Comparison of ENCODE assay signal across 8 cellular contexts in the genomic region with DNA sequence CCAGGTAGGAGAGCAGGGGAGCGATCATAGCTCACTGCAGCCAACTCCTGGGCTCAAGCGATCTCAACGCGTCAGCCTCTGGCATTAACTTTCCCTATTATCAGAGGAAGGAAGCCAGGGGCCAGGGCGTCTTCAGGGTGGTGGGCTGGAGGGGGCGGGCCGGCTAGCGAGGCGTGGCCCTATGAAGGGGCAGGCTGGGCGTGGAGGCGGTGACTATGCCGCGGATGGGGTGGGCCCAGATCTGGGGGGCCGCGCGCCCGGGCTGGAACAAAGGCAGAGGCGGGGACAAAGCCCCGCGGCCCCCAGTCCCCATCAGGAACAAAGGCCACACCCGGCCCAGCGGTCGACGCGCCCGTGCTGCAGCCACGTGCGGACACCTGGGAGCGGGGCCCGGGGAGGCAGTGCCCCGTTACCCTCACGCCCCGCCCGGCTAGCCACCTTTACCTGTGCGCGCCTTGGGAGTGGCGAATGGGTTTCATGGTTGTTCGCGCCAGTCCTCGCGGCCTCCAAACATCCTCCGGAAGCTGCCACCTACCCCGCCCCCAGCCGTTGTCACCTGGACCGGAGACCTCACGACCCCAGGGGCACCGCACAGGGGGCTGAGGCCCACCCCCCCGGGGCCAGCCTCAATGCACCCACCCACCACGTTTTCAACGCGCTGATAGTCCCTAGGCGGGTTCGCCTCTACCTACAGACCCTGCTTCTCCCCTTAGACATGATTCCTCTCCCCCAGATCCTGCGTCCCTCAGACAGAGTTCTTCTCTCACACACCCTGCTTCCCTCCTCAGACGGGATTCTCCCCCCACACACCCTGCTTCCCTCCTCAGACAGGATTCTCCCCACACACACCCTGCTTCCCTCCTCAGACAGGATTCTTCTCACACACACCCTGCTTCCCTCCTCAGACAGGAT. TPM values are rescaled to one million over a fixed set of nuclear protein-coding genes. Genes with fewer than 3 reads are reported as not detected.
DNase-seq lines count a peak whose midpoint lies in the region; ATAC-seq and TF ChIP-seq lines count a peak whose summit lies in the region.

No MANE protein-coding gene starts in this region.

- peak overlapping the region; percentile 96 for H3K4me2 ChIP-seq in smooth muscle cell

- H3K27me3 Mint-ChIP-seq in activated T-helper 1 cell treated with anti-CD3 and anti-CD28 coated beads, Interleukin-12 subunit alpha, Interleukin-12 subunit beta, Interleukin-2, Interleukin-4 antibody, amounts not matched to agents 30 ng/mL and 10 ng/mL and 1 ng/mL, durations not matched to agents 14 hours and 24 hours and 36 hours (ENCODE audit: insufficient read depth), result peaks cover 8% of the 10 kb centered on the region

- H3K4me3 ChIP-seq in iPS DF 6.9 (ENCODE audit: low read length), result peak overlapping the region; percentile 23; the same call in 1 of the 2 replicates
- peak overlapping the region; percentile 57 for H3K4me3 ChIP-seq in smooth muscle cell

- peak overlapping the region; percentile 73 for H3K27ac Mint-ChIP-seq in activated T-helper 1 cell treated with anti-CD3 and anti-CD28 coated beads, Interleukin-12 subunit alpha, Interleukin-12 subunit beta, Interleukin-2, Interleukin-4 antibody, amounts not matched to agents 30 ng/mL and 10 ng/mL and 1 ng/mL, durations not matched to agents 14 hours and 24 hours and 36 hours

- H3K4me3 Mint-ChIP-seq in activated T-helper 1 cell treated with anti-CD3 and anti-CD28 coated beads, Interleukin-12 subunit alpha, Interleukin-12 subunit beta, Interleukin-2, Interleukin-4 antibody, amounts not matched to agents 30 ng/mL and 10 ng/mL and 1 ng/mL, durations not matched to agents 14 hours and 24 hours and 36 hours, result peak overlapping the region; percentile 69

- H2AFZ ChIP-seq in smooth muscle cell (ENCODE audit: low read depth), result peak overlapping the region; percentile 91

- ATAC-seq in HG03039 (IDR thresholded peaks at IDR 0.05; ENCODE audit: unreplicated experiment), result no peak
- no peak for ATAC-seq in GM19035 (IDR thresholded peaks at IDR 0.05; ENCODE audit: unreplicated experiment)

- H3K9me3 Mint-ChIP-seq in activated T-helper 1 cell treated with anti-CD3 and anti-CD28 coated beads, Interleukin-12 subunit alpha, Interleukin-12 subunit beta, Interleukin-2, Interleukin-4 antibody, amounts not matched to agents 30 ng/mL and 10 ng/mL and 1 ng/mL, durations not matched to agents 14 hours and 24 hours and 36 hours, result no peaks in the 10 kb centered on the region

- H3K36me3 Mint-ChIP-seq in activated T-helper 1 cell treated with anti-CD3 and anti-CD28 coated beads, Interleukin-12 subunit alpha, Interleukin-12 subunit beta, Interleukin-2, Interleukin-4 antibody, amounts not matched to agents 30 ng/mL and 10 ng/mL and 1 ng/mL, durations not matched to agents 14 hours and 24 hours and 36 hours (ENCODE audit: low read depth), result no peaks in the 10 kb centered on the region

- no peaks in the 10 kb centered on the region for H3F3A ChIP-seq in smooth muscle cell (ENCODE audit: low read depth)

- H4K20me1 ChIP-seq in smooth muscle cell (ENCODE audit: low read depth), result no peaks in the 10 kb centered on the region

- H3K4me1 ChIP-seq in iPS DF 6.9 (ENCODE audit: control insufficient read depth, insufficient read depth, low read length), result no peaks in the 10 kb centered on the region
- H3K4me1 ChIP-seq in smooth muscle cell (ENCODE audit: low read depth), result peaks cover 5% of the 10 kb centered on the region

- TF ChIP-seq CTCF in 22Rv1 (IDR thresholded peaks at IDR 0.05) (no peak), smooth muscle cell (IDR thresholded peaks at IDR 0.05; ENCODE audit: borderline replicate concordance, insufficient read depth, poor library complexity, severe bottlenecking) (no peak)

- peaks cover 6% of the 10 kb centered on the region for H3K4me1 Mint-ChIP-seq in activated T-helper 1 cell treated with anti-CD3 and anti-CD28 coated beads, Interleukin-12 subunit alpha, Interleukin-12 subunit beta, Interleukin-2, Interleukin-4 antibody, amounts not matched to agents 30 ng/mL and 10 ng/mL and 1 ng/mL, durations not matched to agents 14 hours and 24 hours and 36 hours (ENCODE audit: low read depth)

- no CpG with 5 or more reads among the region's 55 CpGs for WGBS in iPS DF 6.9 (ENCODE audit: insufficient coverage, insufficient read length)
- WGBS in smooth muscle cell (ENCODE audit: low lambda C conversion rate), result 4% methylated on average over 43 of the region's 55 CpGs

- H3K27ac ChIP-seq in 22Rv1 (peak overlapping the region; percentile 13; the same call in 1 of the 2 replicates), iPS DF 6.9 (ENCODE audit: low read length) (no peak overlapping the region), smooth muscle cell (ENCODE audit: low read depth) (no peak overlapping the region)

- no peaks in the 10 kb centered on the region for H3K79me2 ChIP-seq in smooth muscle cell (ENCODE audit: low read depth)

- intact Hi-C loops in activated T-helper 1 cell treated with anti-CD3 and anti-CD28 coated beads, Interleukin-12 subunit alpha, Interleukin-12 subunit beta, Interleukin-2, Interleukin-4 antibody, amounts not matched to agents 30 ng/mL and 10 ng/mL and 1 ng/mL, durations not matched to agents 14 hours and 24 hours and 36 hours (cut with micrococcal nuclease), result loop anchor here (1.0 kb wide), 1 partner anchor 18 kb away; no protein-coding TSS in a partner anchor

- peak overlapping the region; percentile 48 for H3K9ac ChIP-seq in smooth muscle cell (ENCODE audit: low read depth)

- H3K36me3 ChIP-seq in iPS DF 6.9 (ENCODE audit: control insufficient read depth, insufficient read depth, low read length) (no peaks in the 10 kb centered on the region), smooth muscle cell (ENCODE audit: low read depth) (no peaks in the 10 kb centered on the region)

- H3K9me3 ChIP-seq in iPS DF 6.9 (ENCODE audit: control insufficient read depth, insufficient read depth, low read length) (no peaks in the 10 kb centered on the region), smooth muscle cell (replicated peaks; ENCODE audit: low read depth) (no peaks in the 10 kb centered on the region)

- peak; percentile 22 for DNase-seq in HuH-7.5 (ENCODE audit: low spot score)
- DNase-seq in activated T-helper 1 cell treated with anti-CD3 and anti-CD28 coated beads, Interleukin-12 subunit alpha, Interleukin-12 subunit beta, Interleukin-2, Interleukin-4 antibody, amounts not matched to agents 30 ng/mL and 10 ng/mL and 1 ng/mL, durations not matched to agents 14 hours and 24 hours and 36 hours (ENCODE audit: low spot score), result no peak
- peak; percentile 63 for DNase-seq in iPS DF 6.9 (ENCODE audit: low read depth, low spot score)
- no peak for DNase-seq in smooth muscle cell (lab: John Stamatoyannopoulos, UW; ENCODE audit: unreplicated experiment)
- no peak for DNase-seq in ureter (ENCODE audit: low spot score)

- no peaks in the 10 kb centered on the region; the same call in 1 of the 2 replicates for H3K27me3 ChIP-seq in iPS DF 6.9 (ENCODE audit: control insufficient read depth, insufficient read depth, low read length)
- H3K27me3 ChIP-seq in smooth muscle cell (ENCODE audit: low read depth), result peaks cover 11% of the 10 kb centered on the region

RNA-seq across cellular contexts. Expression of a gene that starts 5.4 kb away (rescaled TPM):
- total RNA-seq in activated T-helper 1 cell treated with anti-CD3 and anti-CD28 coated beads, Interleukin-12 subunit alpha, Interleukin-12 subunit beta, Interleukin-2, Interleukin-4 antibody, amounts not matched to agents 30 ng/mL and 10 ng/mL and 1 ng/mL, durations not matched to agents 14 hours and 24 hours and 36 hours, result 664 and 687 TPM in 2 replicates
- total RNA-seq in smooth muscle cell, result 144 and 148 TPM in 2 replicates
- polyA plus RNA-seq in smooth muscle cell, result 178 and 193 TPM in 2 replicates
- 329 TPM for total RNA-seq in ureter

RNA-seq across cellular contexts. Expression of a gene that starts 16.4 kb away (rescaled TPM):
- total RNA-seq in activated T-helper 1 cell treated with anti-CD3 and anti-CD28 coated beads, Interleukin-12 subunit alpha, Interleukin-12 subunit beta, Interleukin-2, Interleukin-4 antibody, amounts not matched to agents 30 ng/mL and 10 ng/mL and 1 ng/mL, durations not matched to agents 14 hours and 24 hours and 36 hours, result 109 and 114 TPM in 2 replicates
- total RNA-seq in smooth muscle cell (132 and 153 TPM in 2 replicates), ureter (137 TPM)
- 213 and 228 TPM in 2 replicates for polyA plus RNA-seq in smooth muscle cell

RNA-seq across cellular contexts. Expression of a gene that starts 18.9 kb away (rescaled TPM):
- total RNA-seq in activated T-helper 1 cell treated with anti-CD3 and anti-CD28 coated beads, Interleukin-12 subunit alpha, Interleukin-12 subunit beta, Interleukin-2, Interleukin-4 antibody, amounts not matched to agents 30 ng/mL and 10 ng/mL and 1 ng/mL, durations not matched to agents 14 hours and 24 hours and 36 hours, result 15.9 and 17.4 TPM in 2 replicates
- 5.1 and 8.7 TPM in 2 replicates for total RNA-seq in smooth muscle cell
- polyA plus RNA-seq in smooth muscle cell, result 23.7 and 25.1 TPM in 2 replicates
- 14.9 TPM for total RNA-seq in ureter

RNA-seq across cellular contexts. Expression of a gene that starts 19.9 kb away (rescaled TPM):
- total RNA-seq in activated T-helper 1 cell treated with anti-CD3 and anti-CD28 coated beads, Interleukin-12 subunit alpha, Interleukin-12 subunit beta, Interleukin-2, Interleukin-4 antibody, amounts not matched to agents 30 ng/mL and 10 ng/mL and 1 ng/mL, durations not matched to agents 14 hours and 24 hours and 36 hours, result 147 and 164 TPM in 2 replicates
- total RNA-seq in smooth muscle cell (30.7 and 45.9 TPM in 2 replicates), ureter (60.7 TPM)
- 118 and 126 TPM in 2 replicates for polyA plus RNA-seq in smooth muscle cell

RNA-seq across cellular contexts. Expression of a gene that starts 26.7 kb away (rescaled TPM):
- 23.3 and 24.7 TPM in 2 replicates for total RNA-seq in activated T-helper 1 cell treated with anti-CD3 and anti-CD28 coated beads, Interleukin-12 subunit alpha, Interleukin-12 subunit beta, Interleukin-2, Interleukin-4 antibody, amounts not matched to agents 30 ng/mL and 10 ng/mL and 1 ng/mL, durations not matched to agents 14 hours and 24 hours and 36 hours
- total RNA-seq in smooth muscle cell, result 0.54 and 6.6 TPM in 2 replicates
- polyA plus RNA-seq in smooth muscle cell, result 7.4 and 7.5 TPM in 2 replicates
- 16.5 TPM for total RNA-seq in ureter

Comparison
In these comparisons a context has a peak if more than half of its experiments do, and no peak if none do; other contexts are left out.
1. DNase-seq: peak in HuH-7.5 (single experiment) and iPS DF 6.9 (single experiment); none in activated T-helper 1 cell treated with anti-CD3 and anti-CD28 coated beads, Interleukin-12 subunit alpha, Interleukin-12 subunit beta, Interleukin-2, Interleukin-4 antibody, amounts not matched to agents 30 ng/mL and 10 ng/mL and 1 ng/mL, durations not matched to agents 14 hours and 24 hours and 36 hours (single experiment), smooth muscle cell (single experiment) and ureter (single experiment).